In genomic region chr6:140475086-140475485, GRCh38 we compare ENCODE assay signal across 23 cellular contexts.
A peak's percentile ranks its signal among the peaks of the same experiment; 100 is the strongest.
DNase-seq lines count a peak whose midpoint lies in the region; ATAC-seq and TF ChIP-seq lines count a peak whose summit lies in the region.
"Had no signal": no experiment of that assay in that cellular context is flagged by ENCODE, and none has a peak within 500 bp of the region (broad histone marks: within the 10 kb centered on the region; RNA-seq: fewer than 3 reads in every experiment).

No MANE protein-coding gene starts in this region.

- no peaks in the 10 kb centered on the region for H3K27me3 ChIP-seq in HCT116 (ENCODE audit: insufficient read depth, low read length)
- no peaks in the 10 kb centered on the region for H3K27me3 ChIP-seq in testis
- H3K27me3 ChIP-seq: ascending aorta, Peyer's patch, tibial artery had no signal

- no peaks in the 10 kb centered on the region for H4K20me1 ChIP-seq in HCT116 (ENCODE audit: insufficient read depth)

- no peak overlapping the region for H3K9ac ChIP-seq in HCT116 (ENCODE audit: low read length)

- TF ChIP-seq POLR2A in HCT116 (IDR thresholded peaks at IDR 0.05; ENCODE audit: borderline replicate concordance, extremely low read depth, insufficient read depth, insufficient read length) = no peak
- no peak for TF ChIP-seq POLR2A in testis (IDR thresholded peaks at IDR 0.05)

- ATAC-seq in HCT116 (no peak), HG02623 (IDR thresholded peaks at IDR 0.05; ENCODE audit: unreplicated experiment) (no peak)

- no peak overlapping the region for H3K4me3 ChIP-seq in HCT116 (replicated peaks in 1 of 2; ENCODE audit: low read depth in 1 of 2, low read length in 2 of 2)
- H3K4me3 ChIP-seq in testis = no peak overlapping the region
- H3K4me3 ChIP-seq: ascending aorta, Peyer's patch, tibial artery had no signal

- H3K9me3 ChIP-seq in HCT116 (ENCODE audit: control insufficient read depth in 1 of 2, insufficient read depth in 1 of 2, low read depth in 1 of 2, low read length in 2 of 2) (no peaks in the 10 kb centered on the region), testis (no peaks in the 10 kb centered on the region)
- H3K9me3 ChIP-seq: ascending aorta, Peyer's patch had no signal

- no peaks in the 10 kb centered on the region for H3K9me2 ChIP-seq in HCT116 (ENCODE audit: insufficient read depth)

- H3K4me2 ChIP-seq in HCT116 (ENCODE audit: low read length) = peak overlapping the region; percentile 15; the same call in 1 of the 2 replicates

- POLR2A ChIA-PET in HCT116 (lab: Charles Lee) = no interaction called here

- BruUV-seq in HCT116 (replicated peaks; lab: Mats Ljungman, UMichigan) = no TSS peak

- no peak for TF ChIP-seq RAD21 in HCT116 (IDR thresholded peaks at IDR 0.05; ENCODE audit: low read depth)

- H3K27ac ChIP-seq in HCT116 (ENCODE audit: low read depth, low read length) (no peak overlapping the region), testis (no peak overlapping the region)
- H3K27ac ChIP-seq: ascending aorta, Peyer's patch, tibial artery, VCaP had no signal

- no peaks in the 10 kb centered on the region for H3K79me2 ChIP-seq in HCT116 (ENCODE audit: insufficient read depth, low read length)

- DNase-seq in HCT116 (ENCODE audit: low read depth, low spot score) (no peak), amniotic epithelial cell (ENCODE audit: low read depth) (peak; percentile 44), glomerular visceral epithelial cell (ENCODE audit: extremely low spot score) (peak; percentile 51), putamen (ENCODE audit: low spot score) (peak; percentile 35), foreskin melanocyte (no peak), testis (no peak)
- DNase-seq in activated CD4-positive, alpha-beta T cell treated with anti-CD3 and anti-CD28 coated beads, Interleukin-2, amount 50 U/mL, for 4 hours = no peak
- DNase-seq: activated CD4-positive, alpha-beta T cell treated with anti-CD3 and anti-CD28 coated beads, Interleukin-2, amount 10 ng/mL, durations not matched to agents 7 days and 5 days; CD4-positive, alpha-beta T cell; effector CD4-positive, alpha-beta T cell; erythroblast; left cardiac atrium; mesendoderm; NCI-H1417 treated with DMSO at 0.1 percent for 48 hours; NCI-H510A; Peyer's patch; small intestine; stimulated activated CD4-positive, alpha-beta T cell treated with anti-CD3 and anti-CD28 coated beads, Interleukin-2, amount 100 ng/mL, for 48 hours; stimulated activated naive CD4-positive, alpha-beta T cell; tibial artery had no signal

- intact Hi-C loops in HCT116 (cut with micrococcal nuclease) (no loop called here), testis (cut with DNase I; ENCODE audit: low total_unique reads) (no loop called here)

- TF ChIP-seq CTCF in HCT116 (IDR thresholded peaks at IDR 0.05 in 2 of 3, conservative IDR thresholded peaks at IDR 0.05 in 1 of 3; ENCODE audit: borderline replicate concordance in 1 of 3, insufficient read depth in 1 of 3, low read depth in 2 of 3, low read length in 2 of 3) = no peak
- TF ChIP-seq CTCF in testis (IDR thresholded peaks at IDR 0.05) = no peak

- H2AFZ ChIP-seq in HCT116 (ENCODE audit: low read depth, low read length, poor library complexity, severe bottlenecking) = peak overlapping the region; percentile 38

- CTCF ChIA-PET in HCT116 (lab: Charles Lee) = no interaction called here

- RAD21 ChIA-PET in HCT116 (lab: Charles Lee; ENCODE audit: low non-redundant PET in 1 of 2, low total read pairs in 2 of 2, uncharacterized antibody in 2 of 2, unreplicated experiment in 2 of 2) = no interaction called here

- H3K4me1 ChIP-seq in HCT116 (ENCODE audit: control insufficient read depth in 1 of 2, insufficient read depth in 2 of 2, low read length in 2 of 2) = peaks cover 0 to 6% of the 10 kb centered on the region in 2 experiments; a peak in 2 of 4 replicates
- no peaks in the 10 kb centered on the region for H3K4me1 ChIP-seq in testis
- H3K4me1 ChIP-seq: ascending aorta, Peyer's patch, tibial artery had no signal

- 86 to 88% methylated on average over 2 of the region's 2 CpGs for WGBS in testis, 2 donors

- H3K36me3 ChIP-seq in HCT116 (ENCODE audit: control insufficient read depth in 1 of 2, insufficient read depth in 2 of 2, low read length in 2 of 2) = no peaks in the 10 kb centered on the region
- H3K36me3 ChIP-seq in testis (ENCODE audit: low read depth, missing control alignments) = no peaks in the 10 kb centered on the region
- H3K36me3 ChIP-seq: ascending aorta, Peyer's patch, tibial artery had no signal

TF ChIP-seq in HCT116, 20 proteins besides CTCF, POLR2A, EP300 and RAD21:
- no peak for TF ChIP-seq EZH2 (IDR thresholded peaks at IDR 0.05)
- TF ChIP-seq ZFX (IDR thresholded peaks at IDR 0.05) = no peak
- no peak for TF ChIP-seq YY1 (IDR thresholded peaks at IDR 0.05; ENCODE audit: extremely low read depth, insufficient replicate concordance, low read depth, low read length)
- no peak for TF ChIP-seq REST (IDR thresholded peaks at IDR 0.05; ENCODE audit: low read depth)
- TF ChIP-seq SRF (IDR thresholded peaks at IDR 0.05; ENCODE audit: low read depth) = no peak

Comparison
In these comparisons a context has a peak if more than half of its experiments do, and no peak if none do; other contexts are left out.
1. DNase-seq: peak in amniotic epithelial cell (single experiment), glomerular visceral epithelial cell (single experiment) and putamen (single experiment); none in HCT116 (single experiment), foreskin melanocyte (single experiment), activated CD4-positive, alpha-beta T cell treated with anti-CD3 and anti-CD28 coated beads, Interleukin-2, amount 50 U/mL, for 4 hours (0 of 2) and testis (single experiment).